In the genomic region with DNA sequence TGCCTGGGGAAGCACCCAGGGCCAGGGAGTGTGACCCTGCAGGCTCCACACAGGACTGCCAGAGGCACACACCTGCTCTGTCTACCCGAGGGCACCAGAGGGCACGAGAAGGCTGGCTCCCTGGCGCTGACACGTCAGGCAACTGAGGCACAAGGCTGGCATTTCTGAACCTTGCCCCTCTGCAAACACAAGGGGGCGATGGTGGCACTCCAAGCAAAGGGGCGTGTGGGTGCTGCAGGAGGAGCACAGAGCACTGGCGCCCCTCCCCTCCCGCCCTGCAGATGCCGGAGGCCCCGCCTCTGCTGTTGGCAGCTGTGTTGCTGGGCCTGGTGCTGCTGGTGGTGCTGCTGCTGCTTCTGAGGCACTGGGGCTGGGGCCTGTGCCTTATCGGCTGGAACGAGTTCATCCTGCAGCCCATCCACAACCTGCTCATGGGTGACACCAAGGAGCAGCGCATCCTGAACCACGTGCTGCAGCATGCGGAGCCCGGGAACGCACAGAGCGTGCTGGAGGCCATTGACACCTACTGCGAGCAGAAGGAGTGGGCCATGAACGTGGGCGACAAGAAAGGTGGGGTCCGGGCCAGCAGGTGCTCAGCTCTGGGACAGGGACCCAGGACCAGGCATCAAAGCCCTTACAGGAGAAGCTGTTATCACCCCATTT, we compare ENCODE assay signal across 8 cellular contexts. TPM values are rescaled to one million over a fixed set of nuclear protein-coding genes. Genes with fewer than 3 reads are reported as not detected.
A peak's percentile ranks its signal among the peaks of the same experiment; 100 is the strongest.
DNase-seq lines count a peak whose midpoint lies in the region; ATAC-seq and TF ChIP-seq lines count a peak whose summit lies in the region.

No MANE protein-coding gene starts in this region.

- H3K27me3 ChIP-seq in CD4-positive, alpha-beta memory T cell (ENCODE audit: insufficient read depth, low read length) = no peaks in the 10 kb centered on the region
- H3K27me3 ChIP-seq in Peyer's patch = no peaks in the 10 kb centered on the region
- no peaks in the 10 kb centered on the region for H3K27me3 ChIP-seq in trophoblast cell (ENCODE audit: insufficient read depth, low read length)
- H3K27me3 ChIP-seq in aorta (ENCODE audit: control insufficient read depth in 1 of 2, insufficient read depth in 2 of 2, low read length in 1 of 2) = no peaks in the 10 kb centered on the region

- peak overlapping the region; percentile 24 for H2BK5ac ChIP-seq in trophoblast cell (ENCODE audit: low read depth, low read length, poor library complexity)

- ATAC-seq in aorta (ENCODE audit: low FRiP score) = peak; percentile 20

- peaks cover 4% of the 10 kb centered on the region in 2 donors for H3K36me3 Mint-ChIP-seq in CD4-positive, alpha-beta memory T cell

- no peak overlapping the region for H3K4me3 ChIP-seq in CD4-positive, alpha-beta memory T cell (ENCODE audit: low read length in 2 of 2)
- H3K4me3 ChIP-seq in Peyer's patch (peak overlapping the region in 2 of 4 donors; percentile 48 to 49), trophoblast cell (ENCODE audit: low read depth, low read length) (no peak overlapping the region), aorta (ENCODE audit: low read length in 2 of 2) (no peak overlapping the region)

- POLR2A ChIA-PET in CD4-positive, alpha-beta memory T cell (lab: Charles Lee; ENCODE audit: partially characterized antibody) = no interaction called here

- intact Hi-C loops in CD4-positive, alpha-beta memory T cell (cut with micrococcal nuclease) = no loop called here
- intact Hi-C loops in aorta (cut with DNase I) = no loop called here

- peak in 1 of 2 donors; percentile 31 for TF ChIP-seq POLR2A in Peyer's patch (IDR thresholded peaks at IDR 0.05)

- peaks cover 8% of the 10 kb centered on the region for H3K4me1 ChIP-seq in CD4-positive, alpha-beta memory T cell (ENCODE audit: insufficient read depth, low read length)
- peaks cover 0 to 36% (median 4%) of the 10 kb centered on the region in 4 donors for H3K4me1 ChIP-seq in Peyer's patch
- H3K4me1 ChIP-seq in trophoblast cell (ENCODE audit: control insufficient read depth in 1 of 2, insufficient read depth in 2 of 2, low read length in 2 of 2) = peaks cover 34 to 41% of the 10 kb centered on the region in 2 experiments
- H3K4me1 ChIP-seq in aorta (ENCODE audit: control insufficient read depth in 1 of 2, insufficient read depth in 2 of 2, low read length in 2 of 2) = no peaks in the 10 kb centered on the region

- H3K14ac ChIP-seq in trophoblast cell (ENCODE audit: low read length) = peak overlapping the region; percentile 68

- peaks cover 22% of the 10 kb centered on the region for H3K79me1 ChIP-seq in trophoblast cell (ENCODE audit: low read length)

- peak overlapping the region; percentile 3 for H3K4ac ChIP-seq in trophoblast cell (ENCODE audit: low read depth, low read length)

- H4K91ac ChIP-seq in trophoblast cell (ENCODE audit: low read depth, low read length) = peak overlapping the region; percentile 85

- CTCF ChIA-PET in CD4-positive, alpha-beta memory T cell (lab: Charles Lee; ENCODE audit: partially characterized antibody) = no interaction called here

- no peak overlapping the region for H3K4me3 Mint-ChIP-seq in CD4-positive, alpha-beta memory T cell

- no peaks in the 10 kb centered on the region for H3K9me3 Mint-ChIP-seq in CD4-positive, alpha-beta memory T cell

- H3K23ac ChIP-seq in trophoblast cell (ENCODE audit: low read length) = no peak overlapping the region

- no peak overlapping the region for H3K27ac ChIP-seq in CD4-positive, alpha-beta memory T cell (ENCODE audit: low read depth, low read length)
- H3K27ac ChIP-seq in Peyer's patch (peak overlapping the region in 3 of 4 donors; percentile 47 to 95 (median 79)), trophoblast cell (ENCODE audit: low read depth, low read length) (peak overlapping the region; percentile 40), aorta (ENCODE audit: low read depth in 1 of 2, low read length in 2 of 2) (no peak overlapping the region)

- H3K4me2 ChIP-seq in trophoblast cell (ENCODE audit: low read length) = peak overlapping the region; percentile 58

- H4K8ac ChIP-seq in trophoblast cell (ENCODE audit: low read depth, low read length) = peak overlapping the region; percentile 75

- H3K9ac ChIP-seq in trophoblast cell (ENCODE audit: low read length) = no peak overlapping the region

- H3K18ac ChIP-seq in trophoblast cell (ENCODE audit: low read length) = peak overlapping the region; percentile 78

- peak overlapping the region; percentile 67 for H2BK120ac ChIP-seq in trophoblast cell (ENCODE audit: insufficient read depth, low read length, poor library complexity)

- DNase-seq in CD4-positive, alpha-beta memory T cell = peak in 4 of 5 donors; percentile 24 to 53 (median 33)
- DNase-seq in HT-29 (ENCODE audit: low spot score) (peak; percentile 99), Peyer's patch (peak; percentile 49 to 92 (median 88)), glomerular visceral epithelial cell (ENCODE audit: extremely low spot score) (peak; percentile 75), trophoblast cell (peak; percentile 88 to 90), aorta (peak; percentile 83 to 91), HuH-7.5 (ENCODE audit: low spot score) (no peak)
- DNase-seq in activated naive CD4-positive, alpha-beta T cell treated with anti-CD3 and anti-CD28 coated beads, Interleukin-2, amount 50 U/mL, for 16 hours = peak; percentile 73

- peaks cover 18% of the 10 kb centered on the region for H3K36me3 ChIP-seq in CD4-positive, alpha-beta memory T cell (ENCODE audit: insufficient read depth, low read length)
- H3K36me3 ChIP-seq in Peyer's patch = peaks cover 0 to 33% (median 0%) of the 10 kb centered on the region in 3 donors
- no peaks in the 10 kb centered on the region for H3K36me3 ChIP-seq in trophoblast cell (ENCODE audit: control insufficient read depth in 1 of 2, insufficient read depth in 2 of 2, low read length in 2 of 2)
- no peaks in the 10 kb centered on the region for H3K36me3 ChIP-seq in aorta (ENCODE audit: control insufficient read depth in 1 of 2, insufficient read depth in 2 of 2, low read length in 1 of 2)

- no peak overlapping the region for H2AFZ ChIP-seq in trophoblast cell (ENCODE audit: insufficient read depth, low read length, poor library complexity)

- H2AK5ac ChIP-seq in trophoblast cell (ENCODE audit: low read length) = peak overlapping the region; percentile 80

- peaks cover 0 to 3% (median 0%) of the 10 kb centered on the region in 4 donors for H3K4me1 Mint-ChIP-seq in CD4-positive, alpha-beta memory T cell

- no CpG with 5 or more reads among the region's 22 CpGs for WGBS in trophoblast cell (ENCODE audit: extremely low coverage, insufficient coverage, insufficient read length)
- WGBS in aorta, 2 donors = 29 to 36% methylated on average over 20 to 22 of the region's 22 CpGs

- no peaks in the 10 kb centered on the region for H3K9me3 ChIP-seq in CD4-positive, alpha-beta memory T cell (ENCODE audit: control insufficient read depth in 1 of 2, low read length in 2 of 2)
- H3K9me3 ChIP-seq in Peyer's patch (no peaks in the 10 kb centered on the region), trophoblast cell (ENCODE audit: insufficient read depth, low read depth, low read length) (no peaks in the 10 kb centered on the region), aorta (ENCODE audit: control insufficient read depth, low read length) (no peaks in the 10 kb centered on the region)

- no peak overlapping the region for H3K27ac Mint-ChIP-seq in CD4-positive, alpha-beta memory T cell

- peak overlapping the region; percentile 82 for H2BK12ac ChIP-seq in trophoblast cell (ENCODE audit: low read length)

- no peak overlapping the region for H4K12ac ChIP-seq in trophoblast cell (ENCODE audit: low read depth, low read length)

- H3K79me2 ChIP-seq in trophoblast cell (ENCODE audit: control insufficient read depth, insufficient read depth, low read length, poor library complexity) = peaks cover 5% of the 10 kb centered on the region

- no peaks in the 10 kb centered on the region for H3K27me3 Mint-ChIP-seq in CD4-positive, alpha-beta memory T cell

- peak in 5 of 6 experiments; percentile 16 to 73 (median 63) for TF ChIP-seq CTCF in Peyer's patch (IDR thresholded peaks at IDR 0.05)

RNA-seq across cellular contexts. Expression of gene TXNRD2, which starts 20.8 kb away (rescaled TPM):
- total RNA-seq in CD4-positive, alpha-beta memory T cell = 10 to 100 TPM; 34.2 to 35.9 TPM
- 10 to 100 TPM in 1 of 2 donors, 1 to 10 TPM in 1; 8.5 to 11.2 TPM for polyA plus RNA-seq in CD4-positive, alpha-beta memory T cell
- 88.4 and 95.8 TPM in 2 replicates for total RNA-seq in HT-29 (2014; rRNA removed; shearing (Covaris generic))
- total RNA-seq in Peyer's patch = 10 to 100 TPM; 24.7 to 29.8 (median 27.2) TPM
- polyA plus RNA-seq in trophoblast cell (2013) = 2.2 and 2.6 TPM in 2 replicates
- 10 to 100 TPM; 21.0 to 29.5 TPM for total RNA-seq in aorta
- polyA plus RNA-seq in aorta = 10 to 100 TPM; 13.3 to 59.0 TPM

RNA-seq across cellular contexts. Expression of gene COMT, which starts 20.8 kb away (rescaled TPM):
- total RNA-seq in CD4-positive, alpha-beta memory T cell = 10 to 100 TPM; 36.8 to 39.2 TPM
- polyA plus RNA-seq in CD4-positive, alpha-beta memory T cell = 10 to 100 TPM; 93.1 to 93.9 TPM
- total RNA-seq in HT-29 (2014; rRNA removed; shearing (Covaris generic)) = 665 and 669 TPM in 2 replicates
- 100 to 1,000 TPM in 3 of 4 donors, 10 to 100 TPM in 1; 89.1 to 149 (median 138) TPM for total RNA-seq in Peyer's patch
- polyA plus RNA-seq in trophoblast cell (2013) = 16.0 and 18.0 TPM in 2 replicates
- total RNA-seq in aorta = 100 to 1,000 TPM; 101 to 111 TPM
- 100 to 1,000 TPM in 1 of 2 donors, 10 to 100 TPM in 1; 96.7 to 176 TPM for polyA plus RNA-seq in aorta

RNA-seq across cellular contexts. Expression of gene ARVCF, which starts 54.2 kb away (rescaled TPM):
- 1 to 10 TPM; 3.5 to 4.2 TPM for total RNA-seq in CD4-positive, alpha-beta memory T cell
- polyA plus RNA-seq in CD4-positive, alpha-beta memory T cell = under 1 TPM in 1 of 2 donors, not detected in 1; 0.28 TPM
- 211 and 219 TPM in 2 replicates for total RNA-seq in HT-29 (2014; rRNA removed; shearing (Covaris generic))
- total RNA-seq in Peyer's patch = 10 to 100 TPM; 10.7 to 21.2 (median 18.4) TPM
- polyA plus RNA-seq in trophoblast cell (2013) = 5.7 and 5.9 TPM in 2 replicates
- total RNA-seq in aorta = 10 to 100 TPM; 59.7 to 64.4 TPM
- polyA plus RNA-seq in aorta = 100 to 1,000 TPM in 1 of 2 donors, 10 to 100 TPM in 1; 15.4 to 102 TPM

RNA-seq across cellular contexts. Expression of gene TANGO2, which starts 58.5 kb away (rescaled TPM):
- total RNA-seq in CD4-positive, alpha-beta memory T cell = 10 to 100 TPM; 50.6 to 51.5 TPM
- 10 to 100 TPM; 40.9 to 43.9 TPM for polyA plus RNA-seq in CD4-positive, alpha-beta memory T cell
- 71.9 and 88.2 TPM in 2 replicates for total RNA-seq in HT-29 (2014; rRNA removed; shearing (Covaris generic))
- 10 to 100 TPM; 27.2 to 45.4 (median 41.0) TPM for total RNA-seq in Peyer's patch
- polyA plus RNA-seq in trophoblast cell (2013) = 13.5 and 14.9 TPM in 2 replicates
- 10 to 100 TPM; 35.2 to 45.3 TPM for total RNA-seq in aorta
- polyA plus RNA-seq in aorta = 10 to 100 TPM; 24.8 to 38.0 TPM

Comparison
In these comparisons a context has a peak if more than half of its experiments do, and no peak if none do; other contexts are left out.
1. H3K27ac ChIP-seq: peak in Peyer's patch (3 of 4) and trophoblast cell (single experiment); none in CD4-positive, alpha-beta memory T cell (single experiment) and aorta (0 of 2).